ENCODE assay signal across 13 cellular contexts in the genomic region with DNA sequence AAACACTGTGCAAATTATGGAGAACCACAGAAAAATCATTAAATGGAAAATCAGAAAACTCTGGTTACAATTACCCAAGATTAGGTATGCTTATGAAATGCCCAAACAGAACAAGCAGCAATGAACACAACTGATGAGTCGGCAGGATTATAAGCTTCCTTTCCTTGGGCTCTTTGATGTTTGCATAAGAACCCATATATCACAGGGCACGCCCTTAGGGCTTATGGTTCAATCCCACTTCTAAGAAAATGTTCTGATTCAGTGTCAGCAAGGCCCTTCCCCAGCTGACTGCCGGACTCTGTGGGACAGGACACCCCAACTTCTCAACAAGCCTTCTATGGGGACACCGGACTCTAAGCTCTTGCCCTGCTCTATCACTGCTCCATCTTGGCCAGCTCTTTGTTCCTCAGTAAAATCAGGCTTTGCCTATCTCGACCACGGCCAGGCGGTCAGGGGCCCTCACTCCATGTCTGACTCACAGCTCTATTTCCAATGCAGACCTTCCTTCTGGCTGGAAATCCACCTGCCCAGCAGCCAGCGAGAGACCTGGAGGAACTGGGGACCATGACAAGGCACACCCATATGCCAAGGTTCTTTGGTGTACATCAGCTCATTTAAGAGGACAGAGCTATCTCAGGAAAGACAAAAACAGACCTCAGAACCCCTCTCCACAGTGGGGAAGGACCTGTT. TPM values are rescaled to one million over a fixed set of nuclear protein-coding genes. Genes with fewer than 3 reads are reported as not detected.
DNase-seq lines count a peak whose midpoint lies in the region; ATAC-seq lines count a peak whose summit lies in the region.
"Had no signal": no experiment of that assay in that cellular context is flagged by ENCODE, and none has a peak within 500 bp of the region (broad histone marks: within the 10 kb centered on the region; RNA-seq: fewer than 3 reads in every experiment).

No MANE protein-coding gene starts in this region.

- peaks cover 32% of the 10 kb centered on the region for H3K4me1 Mint-ChIP-seq in activated T-cell treated with anti-CD3 and anti-CD28 coated beads, Interleukin-2, amount 50 U/mL, for 72 hours (ENCODE audit: low read depth)
- peaks cover 27% of the 10 kb centered on the region for H3K4me1 Mint-ChIP-seq in activated T-cell treated with anti-CD3 and anti-CD28 coated beads, Interleukin-2, amount 50 U/mL, for 4 hours (ENCODE audit: low read depth)
- H3K4me1 Mint-ChIP-seq in stimulated activated effector memory CD8-positive, alpha-beta T cell treated with anti-CD3 and anti-CD28 coated beads, Interleukin-12 subunit alpha, Interleukin-12 subunit beta, amount 100 ng/mL, for 72 hours = peaks cover 22% of the 10 kb centered on the region

- H3K4me3 ChIP-seq in SK-N-MC = no peak overlapping the region

- H3K9me3 ChIP-seq in SK-N-MC (ENCODE audit: low read depth, low read length) = no peaks in the 10 kb centered on the region

- no peaks in the 10 kb centered on the region for H3K27me3 Mint-ChIP-seq in activated T-cell treated with anti-CD3 and anti-CD28 coated beads, Interleukin-2, amount 50 U/mL, for 72 hours (ENCODE audit: low read depth)
- H3K27me3 Mint-ChIP-seq in activated T-cell treated with anti-CD3 and anti-CD28 coated beads, Interleukin-2, amount 50 U/mL, for 4 hours (ENCODE audit: low read depth) = no peaks in the 10 kb centered on the region

- H3K36me3 ChIP-seq in SK-N-MC (ENCODE audit: insufficient read depth, low read length) = peaks cover 79% of the 10 kb centered on the region

- H3K9me3 Mint-ChIP-seq in activated T-cell treated with anti-CD3 and anti-CD28 coated beads, Interleukin-2, amount 50 U/mL, for 72 hours = no peaks in the 10 kb centered on the region
- H3K9me3 Mint-ChIP-seq in activated T-cell treated with anti-CD3 and anti-CD28 coated beads, Interleukin-2, amount 50 U/mL, for 4 hours = no peaks in the 10 kb centered on the region
- no peaks in the 10 kb centered on the region for H3K9me3 Mint-ChIP-seq in stimulated activated effector memory CD8-positive, alpha-beta T cell treated with anti-CD3 and anti-CD28 coated beads, Interleukin-12 subunit alpha, Interleukin-12 subunit beta, amount 100 ng/mL, for 72 hours

- DNase-seq in activated T-cell treated with anti-CD3 and anti-CD28 coated beads, Interleukin-2, amount 50 U/mL, for 72 hours = no peak
- no peak for DNase-seq in activated T-cell treated with anti-CD3 and anti-CD28 coated beads, Interleukin-2, amount 50 U/mL, for 4 hours
- no peak for DNase-seq in SK-N-MC (ENCODE audit: low read depth, low spot score)
- no peak for DNase-seq in stimulated activated effector memory CD8-positive, alpha-beta T cell treated with anti-CD3 and anti-CD28 coated beads, Interleukin-12 subunit alpha, Interleukin-12 subunit beta, amount 100 ng/mL, for 72 hours (ENCODE audit: low spot score in 2 of 2)
- no peak for DNase-seq in putamen (ENCODE audit: low spot score)
- DNase-seq in LoVo (ENCODE audit: low spot score) = no peak
- DNase-seq in activated CD4-positive, CD25-positive, alpha-beta regulatory T cell (lab: John Stamatoyannopoulos, UW) = no peak
- DNase-seq: kidney, NCI-H1694 had no signal

- H3K27ac ChIP-seq in SK-N-MC = peak overlapping the region; percentile 68
- H3K27ac ChIP-seq: foreskin keratinocyte had no signal

- ATAC-seq in activated T-cell treated with anti-CD3 and anti-CD28 coated beads, Interleukin-2, amount 50 U/mL, for 72 hours (replicated peaks in 1 of 2) = peak in 1 of 2 donors; percentile 13
- ATAC-seq in activated T-cell treated with anti-CD3 and anti-CD28 coated beads, Interleukin-2, amount 50 U/mL, for 4 hours = no peak
- peak; percentile 88 for ATAC-seq in esophagus mucosa
- ATAC-seq in stimulated activated effector memory CD8-positive, alpha-beta T cell treated with anti-CD3 and anti-CD28 coated beads, Interleukin-12 subunit alpha, Interleukin-12 subunit beta, amount 100 ng/mL, for 72 hours = no peak
- ATAC-seq: foreskin keratinocyte had no signal

- H3K36me3 Mint-ChIP-seq in activated T-cell treated with anti-CD3 and anti-CD28 coated beads, Interleukin-2, amount 50 U/mL, for 72 hours (ENCODE audit: insufficient read depth in 2 of 2) = peaks cover 10 to 35% of the 10 kb centered on the region in 2 donors
- peaks cover 60% of the 10 kb centered on the region for H3K36me3 Mint-ChIP-seq in activated T-cell treated with anti-CD3 and anti-CD28 coated beads, Interleukin-2, amount 50 U/mL, for 4 hours (ENCODE audit: insufficient read depth)
- H3K36me3 Mint-ChIP-seq in stimulated activated effector memory CD8-positive, alpha-beta T cell treated with anti-CD3 and anti-CD28 coated beads, Interleukin-12 subunit alpha, Interleukin-12 subunit beta, amount 100 ng/mL, for 72 hours = peaks cover 100% of the 10 kb centered on the region

- peak overlapping the region; percentile 29 for H3K27ac Mint-ChIP-seq in activated T-cell treated with anti-CD3 and anti-CD28 coated beads, Interleukin-2, amount 50 U/mL, for 72 hours
- H3K27ac Mint-ChIP-seq in stimulated activated effector memory CD8-positive, alpha-beta T cell treated with anti-CD3 and anti-CD28 coated beads, Interleukin-12 subunit alpha, Interleukin-12 subunit beta, amount 100 ng/mL, for 72 hours = peak overlapping the region; percentile 29

- H3K4me3 Mint-ChIP-seq in activated T-cell treated with anti-CD3 and anti-CD28 coated beads, Interleukin-2, amount 50 U/mL, for 72 hours = no peak overlapping the region
- no peak overlapping the region for H3K4me3 Mint-ChIP-seq in activated T-cell treated with anti-CD3 and anti-CD28 coated beads, Interleukin-2, amount 50 U/mL, for 4 hours
- H3K4me3 Mint-ChIP-seq in stimulated activated effector memory CD8-positive, alpha-beta T cell treated with anti-CD3 and anti-CD28 coated beads, Interleukin-12 subunit alpha, Interleukin-12 subunit beta, amount 100 ng/mL, for 72 hours = no peak overlapping the region

- no peak overlapping the region for H3K9ac ChIP-seq in SK-N-MC (ENCODE audit: insufficient read length)

RNA-seq across cellular contexts. Expression of a gene that starts 26.8 kb away (rescaled TPM):
- not detected for total RNA-seq in activated T-cell treated with anti-CD3 and anti-CD28 coated beads, Interleukin-2, amount 50 U/mL, for 72 hours
- total RNA-seq in activated T-cell treated with anti-CD3 and anti-CD28 coated beads, Interleukin-2, amount 50 U/mL, for 4 hours = not detected
- total RNA-seq in esophagus mucosa = not detected
- total RNA-seq: dermis microvascular lymphatic vessel endothelial cell, foreskin keratinocyte, H1, kidney had no signal

RNA-seq across cellular contexts. Expression of a gene that starts 40.1 kb away (rescaled TPM):
- total RNA-seq in activated T-cell treated with anti-CD3 and anti-CD28 coated beads, Interleukin-2, amount 50 U/mL, for 72 hours = 10 to 100 TPM; 71.4 to 73.1 TPM
- 10 to 100 TPM; 14.7 to 17.8 (median 16.8) TPM for total RNA-seq in activated T-cell treated with anti-CD3 and anti-CD28 coated beads, Interleukin-2, amount 50 U/mL, for 4 hours
- 161 TPM for total RNA-seq in esophagus mucosa

RNA-seq across cellular contexts. Expression of a gene that starts 54.8 kb away (rescaled TPM):
- 100 to 1,000 TPM; 126 to 131 TPM for total RNA-seq in activated T-cell treated with anti-CD3 and anti-CD28 coated beads, Interleukin-2, amount 50 U/mL, for 72 hours
- total RNA-seq in activated T-cell treated with anti-CD3 and anti-CD28 coated beads, Interleukin-2, amount 50 U/mL, for 4 hours = 100 to 1,000 TPM; 189 to 210 (median 196) TPM
- total RNA-seq in esophagus mucosa = 87.3 TPM
